In genomic region chr9:93128011-93128714, GRCh38 we compare ENCODE assay signal across 10 cellular contexts. TPM values are rescaled to one million over a fixed set of nuclear protein-coding genes. Genes with fewer than 3 reads are reported as not detected.
A peak's percentile ranks its signal among the peaks of the same experiment; 100 is the strongest.
DNase-seq lines count a peak whose midpoint lies in the region; ATAC-seq, FAIRE-seq and TF ChIP-seq lines count a peak whose summit lies in the region.
"Had no signal": no experiment of that assay in that cellular context is flagged by ENCODE, and none has a peak within 500 bp of the region (broad histone marks: within the 10 kb centered on the region; RNA-seq: fewer than 3 reads in every experiment).

No MANE protein-coding gene starts in this region.

- H3K36me3 ChIP-seq in BLaER1 (peaks cover 72% of the 10 kb centered on the region), esophagus squamous epithelium (peaks cover 6 to 32% (median 7%) of the 10 kb centered on the region in 3 donors), parathyroid adenoma (ENCODE audit: control insufficient read depth, insufficient read depth, low read length) (no peaks in the 10 kb centered on the region)

- DNase-seq in WTC11 (ENCODE audit: low spot score): no peak
- no peak for DNase-seq in esophagus squamous epithelium (lab: John Stamatoyannopoulos, UW)
- no peak for DNase-seq in D721Med (ENCODE audit: insufficient read length, low spot score)
- DNase-seq in iPS-NIHi7 (ENCODE audit: extremely low spot score): no peak
- DNase-seq: dermis blood vessel endothelial cell had no signal

- FAIRE-seq in D721Med (lab: Jason Lieb, UNC): no peak

- H3K9me3 Mint-ChIP-seq in WTC11: no peaks in the 10 kb centered on the region

- WGBS in esophagus squamous epithelium, 2 donors: 50 to 81% methylated on average over 3 to 11 of the region's 14 CpGs

- intact Hi-C loops in esophagus squamous epithelium (cut with DNase I): no loop called here

- peaks cover 5% of the 10 kb centered on the region; the same call in 1 of the 2 replicates for H3K36me3 Mint-ChIP-seq in WTC11

- H3K4me3 ChIP-seq in BLaER1: peak overlapping the region; percentile 41; the same call in 1 of the 2 replicates
- no peak overlapping the region for H3K4me3 ChIP-seq in esophagus squamous epithelium
- no peak overlapping the region for H3K4me3 ChIP-seq in parathyroid adenoma (ENCODE audit: low read depth, low read length)

- POLR2A ChIA-PET in WTC11 (lab: Charles Lee): interaction anchor here (0.6 to 1.1 kb wide), 2 partner anchors 9 to 341 kb away, joined by 3 to 5 read pairs; no protein-coding TSS in a partner anchor

- H3K79me2 ChIP-seq in parathyroid adenoma: peaks cover 44% of the 10 kb centered on the region

- peak overlapping the region; percentile 93 for H3K27ac Mint-ChIP-seq in WTC11

- TF ChIP-seq CTCF in WTC11 (IDR thresholded peaks at IDR 0.05): no peak
- no peak for TF ChIP-seq CTCF in esophagus squamous epithelium (IDR thresholded peaks at IDR 0.05)
- TF ChIP-seq CTCF in parathyroid adenoma (IDR thresholded peaks at IDR 0.05): no peak
- no peak for TF ChIP-seq CTCF in D721Med (IDR thresholded peaks at IDR 0.05; ENCODE audit: insufficient read depth, missing control alignments)

- H4K20me1 ChIP-seq in BLaER1: peaks cover 91% of the 10 kb centered on the region

- H3K9me3 ChIP-seq in BLaER1 (no peaks in the 10 kb centered on the region), esophagus squamous epithelium (no peaks in the 10 kb centered on the region), parathyroid adenoma (ENCODE audit: control insufficient read depth, low read length) (no peaks in the 10 kb centered on the region)

- no peak overlapping the region for H2AFZ ChIP-seq in parathyroid adenoma

- peaks cover 36% of the 10 kb centered on the region for H3K4me1 Mint-ChIP-seq in WTC11

- H3K27ac ChIP-seq in BLaER1: peak overlapping the region; percentile 98
- peak overlapping the region; percentile 47 to 97 (median 86) for H3K27ac ChIP-seq in esophagus squamous epithelium
- peak overlapping the region; percentile 74 for H3K27ac ChIP-seq in parathyroid adenoma
- H3K27ac ChIP-seq: KMS-11 had no signal

- no peak for TF ChIP-seq POLR2A in esophagus squamous epithelium (IDR thresholded peaks at IDR 0.05)

- H3K9ac ChIP-seq in BLaER1 (peak overlapping the region; percentile 71), parathyroid adenoma (no peak overlapping the region)
- H3K9ac ChIP-seq: KMS-11 had no signal

- H3K4me3 Mint-ChIP-seq in WTC11: no peak overlapping the region

- H3K27me3 ChIP-seq in BLaER1 (no peaks in the 10 kb centered on the region), esophagus squamous epithelium (no peaks in the 10 kb centered on the region), parathyroid adenoma (ENCODE audit: control insufficient read depth, insufficient read depth, low read length) (no peaks in the 10 kb centered on the region)

- H3K4me1 ChIP-seq in BLaER1 (peaks cover 78% of the 10 kb centered on the region), esophagus squamous epithelium (peaks cover 67 to 84% (median 76%) of the 10 kb centered on the region in 3 donors), parathyroid adenoma (peaks cover 43% of the 10 kb centered on the region)

- CTCF ChIA-PET in WTC11 (lab: Charles Lee): interaction anchor here (1.6 to 2.6 kb wide), 5 partner anchors 8 to 26 kb away, joined by 5 to 17 read pairs (median 8); no protein-coding TSS in a partner anchor

- no peaks in the 10 kb centered on the region for H3K27me3 Mint-ChIP-seq in WTC11 (ENCODE audit: low read depth)

- ATAC-seq in WTC11: no peak
- ATAC-seq in GM19452 (IDR thresholded peaks at IDR 0.05; ENCODE audit: unreplicated experiment): no peak
- ATAC-seq in HG02642 (IDR thresholded peaks at IDR 0.05; ENCODE audit: poor library complexity, unreplicated experiment): no peak

- H3K4me2 ChIP-seq in BLaER1: peak overlapping the region; percentile 98
- no peak overlapping the region for H3K4me2 ChIP-seq in parathyroid adenoma (ENCODE audit: low read length)
- H3K4me2 ChIP-seq: KMS-11 had no signal

TF ChIP-seq in WTC11, 78 proteins besides CTCF, POLR2A, EP300 and RAD21:
- TF ChIP-seq HMGXB4 (CRISPR knock-in tag; IDR thresholded peaks at IDR 0.05) (no peak), AR (CRISPR knock-in tag; IDR thresholded peaks at IDR 0.05) (no peak), ATF2 (CRISPR knock-in tag; IDR thresholded peaks at IDR 0.05; ENCODE audit: borderline replicate concordance, low read depth) (no peak), IRF2 (CRISPR knock-in tag; IDR thresholded peaks at IDR 0.05; ENCODE audit: borderline replicate concordance, low read depth) (no peak)

RNA-seq across cellular contexts. Expression of gene NINJ1, which starts 5.9 kb away (rescaled TPM):
- 35.6 to 41.3 TPM (median 37.7 TPM) in 3 replicates for total RNA-seq in WTC11 (2021)
- total RNA-seq in esophagus squamous epithelium: 10 to 100 TPM; 12.6 to 61.3 (median 31.4) TPM

RNA-seq across cellular contexts. Expression of gene CARD19, which starts 32.1 kb away (rescaled TPM):
- 30.0 to 34.5 TPM (median 32.8 TPM) in 3 replicates for total RNA-seq in WTC11 (2021)
- total RNA-seq in esophagus squamous epithelium: 10 to 100 TPM; 16.2 to 37.8 (median 29.0) TPM

RNA-seq across cellular contexts. Expression of gene WNK2, which starts 55.8 kb away (rescaled TPM):
- total RNA-seq in WTC11 (2021) (113 to 121 TPM (median 120 TPM) in 3 replicates), esophagus squamous epithelium (1 to 10 TPM in 3 of 4 donors, under 1 TPM in 1; 0.40 to 8.8 (median 5.2) TPM)
- total RNA-seq: dermis blood vessel endothelial cell had no signal

Comparison
In these comparisons a context has a peak if more than half of its experiments do, and no peak if none do; other contexts are left out.
1. RNA of gene WNK2, which starts 55.8 kb away (total RNA-seq): 113 to 121 TPM in WTC11; 0.40 to 8.8 TPM in esophagus squamous epithelium; every median in the first group is over 10 times any median in the second.
2. Peak in every context shown above with its lines, with median percentiles within 50 percentile points of each other: H3K27ac ChIP-seq.